Comparison of ENCODE assay signal across 9 cellular contexts in genomic region chr1:236608930-236609726, GRCh38.
DNase-seq lines count a peak whose midpoint lies in the region; ATAC-seq and TF ChIP-seq lines count a peak whose summit lies in the region.
"Had no signal": no experiment of that assay in that cellular context is flagged by ENCODE, and none has a peak within 500 bp of the region (broad histone marks: within the 10 kb centered on the region; RNA-seq: fewer than 3 reads in every experiment).

No MANE protein-coding gene starts in this region.

- no peaks in the 10 kb centered on the region for H3K36me3 ChIP-seq in RWPE2 (ENCODE audit: low read depth)

- H3K27ac ChIP-seq in RWPE2 (ENCODE audit: poor library complexity, severe bottlenecking), result no peak overlapping the region

- H3K9me3 ChIP-seq in RWPE2 (ENCODE audit: severe bottlenecking), result no peaks in the 10 kb centered on the region

- TF ChIP-seq RAD21 in Ishikawa (IDR thresholded peaks at IDR 0.05; ENCODE audit: low read depth), result peak; percentile 80

- H3K4me1 ChIP-seq in RWPE2 (ENCODE audit: insufficient read depth, poor library complexity, severe bottlenecking), result no peaks in the 10 kb centered on the region

- TF ChIP-seq CTCF in RWPE2 (IDR thresholded peaks at IDR 0.05; ENCODE audit: poor library complexity, severe bottlenecking), result peak; percentile 75

- no peak overlapping the region for H3K4me3 ChIP-seq in RWPE2 (ENCODE audit: severe bottlenecking)

- DNase-seq in NCI-H1417 (lab: John Stamatoyannopoulos, UW) (peak; percentile 19 to 79 (median 45)), NCI-H1417 treated with DMSO at 0.1 percent for 48 hours (lab: John Stamatoyannopoulos, UW) (no peak), RWPE2 (ENCODE audit: low spot score) (no peak), fibroblast of gingiva (ENCODE audit: low read depth) (peak; percentile 40), nucleus accumbens (lab: John Stamatoyannopoulos, UW) (peak in 40 of 56 donors; percentile 0 to 80 (median 15)), T-helper 9 cell (no peak)
- DNase-seq: activated naive CD8-positive, alpha-beta T cell treated with anti-CD3 and anti-CD28 coated beads, Interleukin-2, amount 10 ng/mL, durations not matched to agents 7 days and 5 days had no signal

- no peak for ATAC-seq in RWPE2 (ENCODE audit: low read depth)
- no peak for ATAC-seq in GM21381 (IDR thresholded peaks at IDR 0.05; ENCODE audit: unreplicated experiment)

- no peaks in the 10 kb centered on the region for H3K27me3 ChIP-seq in RWPE2 (ENCODE audit: insufficient read depth, poor library complexity, severe bottlenecking)

- TF ChIP-seq EP300 in Ishikawa (IDR thresholded peaks at IDR 0.05; ENCODE audit: borderline replicate concordance), result no peak

TF ChIP-seq in Ishikawa, 13 proteins besides CTCF, POLR2A, EP300 and RAD21:
- TF ChIP-seq TEAD4 (IDR thresholded peaks at IDR 0.05) (no peak), NFIC (IDR thresholded peaks at IDR 0.05) (no peak), CEBPB (IDR thresholded peaks at IDR 0.05) (no peak), FOXM1 (IDR thresholded peaks at IDR 0.05; ENCODE audit: borderline replicate concordance, low read depth) (no peak), REST (IDR thresholded peaks at IDR 0.05; ENCODE audit: low read depth) (no peak), USF1 (IDR thresholded peaks at IDR 0.05) (no peak), CREB1 (IDR thresholded peaks at IDR 0.05; ENCODE audit: low read depth) (no peak), YY1 (IDR thresholded peaks at IDR 0.05; ENCODE audit: low read depth) (no peak), EGR1 (IDR thresholded peaks at IDR 0.05) (no peak), MAX (IDR thresholded peaks at IDR 0.05) (no peak), ZBTB7A (IDR thresholded peaks at IDR 0.05; ENCODE audit: low read depth) (no peak), TCF12 (IDR thresholded peaks at IDR 0.05; ENCODE audit: low read depth) (no peak), TAF1 (IDR thresholded peaks at IDR 0.05; ENCODE audit: low read depth) (no peak)
TF ChIP-seq in Ishikawa: peak in this region for 0.

Comparison
In these comparisons a context has a peak if more than half of its experiments do, and no peak if none do; other contexts are left out.
1. DNase-seq: peak in NCI-H1417 (3 of 3), fibroblast of gingiva (single experiment) and nucleus accumbens (40 of 56); none in NCI-H1417 treated with DMSO at 0.1 percent for 48 hours (single experiment), RWPE2 (single experiment) and T-helper 9 cell (single experiment).